ENCODE assay signal across 8 cellular contexts in genomic region chr1:1291611-1292441, GRCh38. TPM values are rescaled to one million over a fixed set of nuclear protein-coding genes. Genes with fewer than 3 reads are reported as not detected.
DNase-seq lines count a peak whose midpoint lies in the region; ATAC-seq and TF ChIP-seq lines count a peak whose summit lies in the region.

No MANE protein-coding gene starts in this region.

- H3K27ac Mint-ChIP-seq in activated T-helper 2 cell treated with anti-CD3 and anti-CD28 coated beads, Interferon-gamma antibody, Interleukin-2, Interleukin-4, amounts not matched to agents 10 μg/mL and 5 μg/mL and 100 μg/mL, durations not matched to agents 14 hours and 24 hours and 36 hours, result no peak overlapping the region
- H3K27ac Mint-ChIP-seq in progenitor cell of endocrine pancreas, result no peak overlapping the region

- H4K20me1 ChIP-seq in Karpas-422 (ENCODE audit: insufficient read depth, low read depth, low read length), result no peaks in the 10 kb centered on the region

- no peak overlapping the region for H3K4me3 Mint-ChIP-seq in activated T-helper 2 cell treated with anti-CD3 and anti-CD28 coated beads, Interferon-gamma antibody, Interleukin-2, Interleukin-4, amounts not matched to agents 10 μg/mL and 5 μg/mL and 100 μg/mL, durations not matched to agents 14 hours and 24 hours and 36 hours (ENCODE audit: low read depth)
- H3K4me3 Mint-ChIP-seq in progenitor cell of endocrine pancreas (ENCODE audit: low read depth), result no peak overlapping the region

- H3K4me1 Mint-ChIP-seq in activated T-helper 2 cell treated with anti-CD3 and anti-CD28 coated beads, Interferon-gamma antibody, Interleukin-2, Interleukin-4, amounts not matched to agents 10 μg/mL and 5 μg/mL and 100 μg/mL, durations not matched to agents 14 hours and 24 hours and 36 hours (ENCODE audit: low read depth), result no peaks in the 10 kb centered on the region
- H3K4me1 Mint-ChIP-seq in progenitor cell of endocrine pancreas (ENCODE audit: low read depth), result no peaks in the 10 kb centered on the region

- ATAC-seq in gastroesophageal sphincter (peak; percentile 70), HG03565 (IDR thresholded peaks at IDR 0.05; ENCODE audit: unreplicated experiment) (no peak), HG03378 (IDR thresholded peaks at IDR 0.05; ENCODE audit: unreplicated experiment) (no peak)

- TF ChIP-seq EP300 in gastroesophageal sphincter (IDR thresholded peaks at IDR 0.05), result no peak

- intact Hi-C loops in activated T-helper 2 cell treated with anti-CD3 and anti-CD28 coated beads, Interferon-gamma antibody, Interleukin-2, Interleukin-4, amounts not matched to agents 10 μg/mL and 5 μg/mL and 100 μg/mL, durations not matched to agents 14 hours and 24 hours and 36 hours (cut with micrococcal nuclease), result loop anchor here (5.0 kb wide), 2 partner anchors 170 to 260 kb away; no protein-coding TSS in a partner anchor

- no peaks in the 10 kb centered on the region for H3K79me2 ChIP-seq in Karpas-422 (ENCODE audit: low read length)

- no peak for TF ChIP-seq POLR2A in gastroesophageal sphincter (IDR thresholded peaks at IDR 0.05)

- no peaks in the 10 kb centered on the region for H3K36me3 ChIP-seq in Karpas-422 (ENCODE audit: insufficient read depth, low read length)
- peaks cover 0 to 43% of the 10 kb centered on the region in 2 donors for H3K36me3 ChIP-seq in gastroesophageal sphincter

- H3K9me3 Mint-ChIP-seq in activated T-helper 2 cell treated with anti-CD3 and anti-CD28 coated beads, Interferon-gamma antibody, Interleukin-2, Interleukin-4, amounts not matched to agents 10 μg/mL and 5 μg/mL and 100 μg/mL, durations not matched to agents 14 hours and 24 hours and 36 hours, result no peaks in the 10 kb centered on the region
- no peaks in the 10 kb centered on the region for H3K9me3 Mint-ChIP-seq in progenitor cell of endocrine pancreas (ENCODE audit: low read depth)

- H3K4me3 ChIP-seq in Karpas-422 (ENCODE audit: low read length) (no peak overlapping the region), gastroesophageal sphincter (no peak overlapping the region)

- H3K4me1 ChIP-seq in Karpas-422 (ENCODE audit: low read length), result no peaks in the 10 kb centered on the region
- peaks cover 0 to 14% (median 0%) of the 10 kb centered on the region in 3 donors for H3K4me1 ChIP-seq in gastroesophageal sphincter

- H3K27me3 ChIP-seq in Karpas-422 (ENCODE audit: low read length) (no peaks in the 10 kb centered on the region), gastroesophageal sphincter (peaks cover 11% of the 10 kb centered on the region)

- H3K4me2 ChIP-seq in Karpas-422 (ENCODE audit: low read depth, low read length, poor library complexity, severe bottlenecking), result no peak overlapping the region

- H3K27ac ChIP-seq in Karpas-422 (ENCODE audit: low read length) (no peak overlapping the region), gastroesophageal sphincter (no peak overlapping the region)

- peak; percentile 90 for DNase-seq in DMS79 treated with DMSO at 0.1 percent for 48 hours (lab: John Stamatoyannopoulos, UW)
- peak; percentile 91 for DNase-seq in Karpas-422
- peak; percentile 95 for DNase-seq in RPMI8226
- DNase-seq in activated T-helper 2 cell treated with anti-CD3 and anti-CD28 coated beads, Interferon-gamma antibody, Interleukin-2, Interleukin-4, amounts not matched to agents 10 μg/mL and 5 μg/mL and 100 μg/mL, durations not matched to agents 14 hours and 24 hours and 36 hours (ENCODE audit: low spot score), result peak; percentile 51
- peak; percentile 59 for DNase-seq in progenitor cell of endocrine pancreas (ENCODE audit: low spot score, unreplicated experiment)

- H3K9ac ChIP-seq in Karpas-422 (ENCODE audit: low read length), result no peak overlapping the region

- H3K9me2 ChIP-seq in Karpas-422 (replicated peaks; ENCODE audit: insufficient read depth, low read length), result no peaks in the 10 kb centered on the region

- 38% methylated on average over 8 of the region's 43 CpGs; no CpG with 5 or more reads in 1 of the 2 donors for WGBS in gastroesophageal sphincter (ENCODE audit: low coverage in 1 of 2), 2 donors

- no peaks in the 10 kb centered on the region for H3K27me3 Mint-ChIP-seq in activated T-helper 2 cell treated with anti-CD3 and anti-CD28 coated beads, Interferon-gamma antibody, Interleukin-2, Interleukin-4, amounts not matched to agents 10 μg/mL and 5 μg/mL and 100 μg/mL, durations not matched to agents 14 hours and 24 hours and 36 hours (ENCODE audit: low read depth)
- no peaks in the 10 kb centered on the region for H3K27me3 Mint-ChIP-seq in progenitor cell of endocrine pancreas

- no peaks in the 10 kb centered on the region for H3K36me3 Mint-ChIP-seq in activated T-helper 2 cell treated with anti-CD3 and anti-CD28 coated beads, Interferon-gamma antibody, Interleukin-2, Interleukin-4, amounts not matched to agents 10 μg/mL and 5 μg/mL and 100 μg/mL, durations not matched to agents 14 hours and 24 hours and 36 hours (ENCODE audit: low read depth)
- no peaks in the 10 kb centered on the region for H3K36me3 Mint-ChIP-seq in progenitor cell of endocrine pancreas (ENCODE audit: insufficient read depth)

- H3K9me3 ChIP-seq in Karpas-422 (ENCODE audit: low read length) (peaks cover 4% of the 10 kb centered on the region; the same call in 1 of the 2 replicates), gastroesophageal sphincter (no peaks in the 10 kb centered on the region)

- TF ChIP-seq CTCF in gastroesophageal sphincter (IDR thresholded peaks at IDR 0.05), result peak in 3 of 4 experiments; percentile 71 to 81 (median 71)
- TF ChIP-seq CTCF in progenitor cell of endocrine pancreas (IDR thresholded peaks at IDR 0.05; ENCODE audit: unreplicated experiment), result peak; percentile 73

- H2AFZ ChIP-seq in Karpas-422 (ENCODE audit: low read length), result no peak overlapping the region

RNA-seq across cellular contexts. Expression of gene SCNN1D, which starts 11.6 kb away (rescaled TPM):
- total RNA-seq in Karpas-422 (2014; rRNA removed; shearing (Covaris generic); ENCODE audit: low replicate concordance), result 1.2 and 1.4 TPM in 2 replicates
- 3.5 and 4.1 TPM in 2 replicates for total RNA-seq in activated T-helper 2 cell treated with anti-CD3 and anti-CD28 coated beads, Interferon-gamma antibody, Interleukin-2, Interleukin-4, amounts not matched to agents 10 μg/mL and 5 μg/mL and 100 μg/mL, durations not matched to agents 14 hours and 24 hours and 36 hours
- 1 to 10 TPM in 3 of 4 donors, under 1 TPM in 1; 0.94 to 7.9 (median 2.4) TPM for total RNA-seq in gastroesophageal sphincter
- 7.4 and 11.3 TPM in 2 replicates for total RNA-seq in progenitor cell of endocrine pancreas

RNA-seq across cellular contexts. Expression of gene ACAP3, which starts 15.9 kb away (rescaled TPM):
- 28.1 and 94.6 TPM in 2 replicates for total RNA-seq in Karpas-422 (2014; rRNA removed; shearing (Covaris generic); ENCODE audit: low replicate concordance)
- total RNA-seq in activated T-helper 2 cell treated with anti-CD3 and anti-CD28 coated beads, Interferon-gamma antibody, Interleukin-2, Interleukin-4, amounts not matched to agents 10 μg/mL and 5 μg/mL and 100 μg/mL, durations not matched to agents 14 hours and 24 hours and 36 hours, result 43.4 and 50.1 TPM in 2 replicates
- total RNA-seq in gastroesophageal sphincter (10 to 100 TPM; 35.6 to 74.7 (median 50.2) TPM), progenitor cell of endocrine pancreas (111 and 124 TPM in 2 replicates)

RNA-seq across cellular contexts. Expression of gene PUSL1, which starts 16.6 kb away (rescaled TPM):
- total RNA-seq in Karpas-422 (2014; rRNA removed; shearing (Covaris generic); ENCODE audit: low replicate concordance), result 14.9 and 45.1 TPM in 2 replicates
- 31.6 and 31.8 TPM in 2 replicates for total RNA-seq in activated T-helper 2 cell treated with anti-CD3 and anti-CD28 coated beads, Interferon-gamma antibody, Interleukin-2, Interleukin-4, amounts not matched to agents 10 μg/mL and 5 μg/mL and 100 μg/mL, durations not matched to agents 14 hours and 24 hours and 36 hours
- total RNA-seq in gastroesophageal sphincter, result 10 to 100 TPM; 12.5 to 24.2 (median 19.4) TPM
- 13.8 and 17.9 TPM in 2 replicates for total RNA-seq in progenitor cell of endocrine pancreas

RNA-seq across cellular contexts. Expression of gene UBE2J2, which starts 18.2 kb away (rescaled TPM):
- 46.1 and 59.3 TPM in 2 replicates for total RNA-seq in Karpas-422 (2014; rRNA removed; shearing (Covaris generic); ENCODE audit: low replicate concordance)
- 79.3 and 81.0 TPM in 2 replicates for total RNA-seq in activated T-helper 2 cell treated with anti-CD3 and anti-CD28 coated beads, Interferon-gamma antibody, Interleukin-2, Interleukin-4, amounts not matched to agents 10 μg/mL and 5 μg/mL and 100 μg/mL, durations not matched to agents 14 hours and 24 hours and 36 hours
- total RNA-seq in gastroesophageal sphincter (10 to 100 TPM; 28.1 to 47.0 (median 37.9) TPM), progenitor cell of endocrine pancreas (67.0 and 73.6 TPM in 2 replicates)

RNA-seq across cellular contexts. Expression of gene INTS11, which starts 32.6 kb away (rescaled TPM):
- 69.8 and 168 TPM in 2 replicates for total RNA-seq in Karpas-422 (2014; rRNA removed; shearing (Covaris generic); ENCODE audit: low replicate concordance)
- total RNA-seq in activated T-helper 2 cell treated with anti-CD3 and anti-CD28 coated beads, Interferon-gamma antibody, Interleukin-2, Interleukin-4, amounts not matched to agents 10 μg/mL and 5 μg/mL and 100 μg/mL, durations not matched to agents 14 hours and 24 hours and 36 hours, result 127 and 138 TPM in 2 replicates
- 100 to 1,000 TPM in 1 of 4 donors, 10 to 100 TPM in 3; 62.0 to 119 (median 96.4) TPM for total RNA-seq in gastroesophageal sphincter
- total RNA-seq in progenitor cell of endocrine pancreas, result 163 and 177 TPM in 2 replicates
